11 cellular contexts compared by ENCODE assay signal in genomic region chr4:87078987-87079469, GRCh38.
DNase-seq lines count a peak whose midpoint lies in the region; ATAC-seq, FAIRE-seq and TF ChIP-seq lines count a peak whose summit lies in the region.
"Had no signal": no experiment of that assay in that cellular context is flagged by ENCODE, and none has a peak within 500 bp of the region (broad histone marks: within the 10 kb centered on the region; RNA-seq: fewer than 3 reads in every experiment).

No MANE protein-coding gene starts in this region.

- DNase-seq in AG08396 (ENCODE audit: low spot score): peak; percentile 43
- DNase-seq in ascending aorta (ENCODE audit: low spot score in 2 of 2): peak in 1 of 2 donors; percentile 84
- no peak for DNase-seq in pancreas
- DNase-seq in effector memory CD4-positive, alpha-beta T cell: no peak
- no peak for DNase-seq in LoVo (ENCODE audit: low spot score)
- DNase-seq: CD4-positive, CD25-positive, alpha-beta regulatory T cell; MG63; Peyer's patch had no signal

- TF ChIP-seq CTCF in ascending aorta (IDR thresholded peaks at IDR 0.05) (no peak), gastroesophageal sphincter (IDR thresholded peaks at IDR 0.05) (no peak), pancreas (IDR thresholded peaks at IDR 0.05) (no peak)

- peak; percentile 86 for ATAC-seq in gastroesophageal sphincter
- peak; percentile 53 to 74 (median 72) for ATAC-seq in pancreas
- ATAC-seq in GM21447 (IDR thresholded peaks at IDR 0.05; ENCODE audit: unreplicated experiment): no peak
- ATAC-seq in GM18907 (IDR thresholded peaks at IDR 0.05; ENCODE audit: unreplicated experiment): no peak

- 8 to 14% methylated on average over 6 of the region's 6 CpGs for WGBS in gastroesophageal sphincter (ENCODE audit: low coverage in 1 of 2), 2 donors
- WGBS in pancreas, 2 donors: 11 to 14% methylated on average over 6 of the region's 6 CpGs

- peak overlapping the region in 1 of 2 donors; percentile 41 for H3K4me3 ChIP-seq in ascending aorta
- no peak overlapping the region for H3K4me3 ChIP-seq in gastroesophageal sphincter
- H3K4me3 ChIP-seq in pancreas: no peak overlapping the region
- no peak overlapping the region for H3K4me3 ChIP-seq in effector memory CD4-positive, alpha-beta T cell (ENCODE audit: insufficient read depth, low read depth, low read length, poor library complexity, severe bottlenecking)
- H3K4me3 ChIP-seq: MG63, Peyer's patch had no signal

- TF ChIP-seq EP300 in gastroesophageal sphincter (IDR thresholded peaks at IDR 0.05): no peak

- peak; percentile 73 for FAIRE-seq in pancreas (lab: Jason Lieb, UNC)

- H3K27me3 ChIP-seq in ascending aorta (no peaks in the 10 kb centered on the region), gastroesophageal sphincter (no peaks in the 10 kb centered on the region), pancreas (no peaks in the 10 kb centered on the region)
- H3K27me3 ChIP-seq in effector memory CD4-positive, alpha-beta T cell (replicated peaks; ENCODE audit: control insufficient read depth, insufficient read depth, low read length, poor library complexity, severe bottlenecking): no peaks in the 10 kb centered on the region
- H3K27me3 ChIP-seq: MG63, Peyer's patch had no signal

- H3K9me3 ChIP-seq in ascending aorta (no peaks in the 10 kb centered on the region), gastroesophageal sphincter (no peaks in the 10 kb centered on the region), pancreas (no peaks in the 10 kb centered on the region)
- H3K9me3 ChIP-seq in effector memory CD4-positive, alpha-beta T cell (ENCODE audit: control insufficient read depth, low read length): no peaks in the 10 kb centered on the region
- H3K9me3 ChIP-seq: MG63, Peyer's patch had no signal

- H3K27ac ChIP-seq in ascending aorta (peak overlapping the region; percentile 41 to 79), gastroesophageal sphincter (peak overlapping the region; percentile 82 to 96 (median 86)), pancreas (peak overlapping the region in 3 of 4 donors; percentile 29 to 63 (median 61))
- H3K27ac ChIP-seq in effector memory CD4-positive, alpha-beta T cell (ENCODE audit: insufficient read depth, low read length, poor library complexity, severe bottlenecking): no peak overlapping the region

- intact Hi-C loops in ascending aorta (cut with DNase I) (loop anchor here (2.0 to 5.0 kb wide), 3 partner anchors 24 to 72 kb away; no protein-coding TSS in a partner anchor), pancreas (cut with DNase I) (loop anchor here in 2 of 3 donors (10.0 kb wide), 1 partner anchor 64 kb away; no protein-coding TSS in a partner anchor)

- no peaks in the 10 kb centered on the region for H3K36me3 ChIP-seq in ascending aorta
- H3K36me3 ChIP-seq in gastroesophageal sphincter: peaks cover 0 to under 1% of the 10 kb centered on the region in 2 donors
- H3K36me3 ChIP-seq in pancreas: no peaks in the 10 kb centered on the region
- H3K36me3 ChIP-seq in effector memory CD4-positive, alpha-beta T cell (ENCODE audit: control insufficient read depth, insufficient read depth, low read length): no peaks in the 10 kb centered on the region
- H3K36me3 ChIP-seq: MG63, Peyer's patch had no signal

- TF ChIP-seq POLR2A in gastroesophageal sphincter (IDR thresholded peaks at IDR 0.05): no peak

- H3K4me1 ChIP-seq in ascending aorta: peaks cover 7 to 42% of the 10 kb centered on the region in 2 donors
- peaks cover 53 to 99% (median 62%) of the 10 kb centered on the region in 3 donors for H3K4me1 ChIP-seq in gastroesophageal sphincter
- peaks cover 11 to 65% (median 43%) of the 10 kb centered on the region in 3 donors for H3K4me1 ChIP-seq in pancreas
- H3K4me1 ChIP-seq in effector memory CD4-positive, alpha-beta T cell (ENCODE audit: control insufficient read depth, insufficient read depth, low read length, poor library complexity, severe bottlenecking): peaks cover 4% of the 10 kb centered on the region

Comparison
In these comparisons a context has a peak if more than half of its experiments do, and no peak if none do; other contexts are left out.
1. ATAC-seq: peak in gastroesophageal sphincter (single experiment) and pancreas (4 of 4); none in GM21447 (single experiment) and GM18907 (single experiment).